Comparison of ENCODE assay signal across 11 cellular contexts in the genomic region with DNA sequence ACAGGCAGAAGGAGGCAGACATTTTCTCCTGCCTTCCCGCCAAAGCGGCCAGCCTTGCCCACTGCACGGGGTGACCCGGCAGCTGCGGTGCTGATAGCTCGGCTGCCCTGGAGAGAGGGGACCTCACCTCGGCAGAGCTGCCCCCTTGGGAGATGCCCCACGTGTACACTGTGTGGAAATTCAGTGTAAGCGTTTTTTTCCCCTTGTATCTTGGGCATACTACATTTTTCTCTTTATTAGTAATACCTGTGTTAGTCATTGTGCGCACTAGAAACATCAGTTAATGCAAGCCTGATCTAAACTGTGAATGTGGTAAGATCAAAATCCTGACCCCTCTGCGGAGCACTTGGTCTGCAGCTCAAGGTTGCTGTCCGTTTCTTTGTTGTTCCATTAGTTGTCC. TPM values are rescaled to one million over a fixed set of nuclear protein-coding genes. Genes with fewer than 3 reads are reported as not detected.
DNase-seq lines count a peak whose midpoint lies in the region; ATAC-seq lines count a peak whose summit lies in the region.
"Not testable (repeated sequence)": the region's sequence is repeated elsewhere in the genome, so short reads cannot be mapped to it uniquely, and the experiment has no call there.
"Had no signal": no experiment of that assay in that cellular context is flagged by ENCODE, and none has a peak within 500 bp of the region (broad histone marks: within the 10 kb centered on the region; RNA-seq: fewer than 3 reads in every experiment).

No MANE protein-coding gene starts in this region.

- intact Hi-C loops in activated CD4-positive, alpha-beta T cell treated with anti-CD3 and anti-CD28 coated beads for 36 hours (cut with DNase I, micrococcal nuclease), result not testable (repeated sequence)

- POLR2A ChIA-PET in activated CD4-positive, alpha-beta T cell treated with anti-CD3 and anti-CD28 coated beads for 36 hours (lab: Charles Lee), result not testable (repeated sequence)

- H3K9me3 Mint-ChIP-seq in activated CD4-positive, alpha-beta T cell treated with anti-CD3 and anti-CD28 coated beads for 36 hours (ENCODE audit: low read depth); activated T-helper 17 cell treated with anti-CD3 and anti-CD28 coated beads, Interleukin-2, amount 50 U/mL, for 72 hours; activated naive CD8-positive, alpha-beta T cell treated with anti-CD3 and anti-CD28 coated beads, Interleukin-2, amount 50 U/mL, for 24 hours: not testable (repeated sequence)

- peak; percentile 36 for ATAC-seq in activated CD4-positive, alpha-beta T cell treated with anti-CD3 and anti-CD28 coated beads for 36 hours
- peak; percentile 47 for ATAC-seq in activated T-helper 17 cell treated with anti-CD3 and anti-CD28 coated beads, Interleukin-2, amount 50 U/mL, for 72 hours (replicated peaks)
- peak; percentile 57 for ATAC-seq in activated naive CD8-positive, alpha-beta T cell treated with anti-CD3 and anti-CD28 coated beads, Interleukin-2, amount 50 U/mL, for 24 hours
- ATAC-seq in stimulated activated naive CD8-positive, alpha-beta T cell treated with anti-CD3 and anti-CD28 coated beads, Interleukin-15, Interleukin-2, amounts not matched to agents 100 U/mL and 50 U/mL, for 24 hours, result peak; percentile 57

- H3K27ac Mint-ChIP-seq in activated CD4-positive, alpha-beta T cell treated with anti-CD3 and anti-CD28 coated beads for 36 hours; activated T-helper 17 cell treated with anti-CD3 and anti-CD28 coated beads, Interleukin-2, amount 50 U/mL, for 72 hours; activated naive CD8-positive, alpha-beta T cell treated with anti-CD3 and anti-CD28 coated beads, Interleukin-2, amount 50 U/mL, for 24 hours: not testable (repeated sequence)

- CTCF ChIA-PET in activated CD4-positive, alpha-beta T cell treated with anti-CD3 and anti-CD28 coated beads for 36 hours (lab: Charles Lee), result not testable (repeated sequence)

- not testable (repeated sequence) for H3K4me1 Mint-ChIP-seq in activated CD4-positive, alpha-beta T cell treated with anti-CD3 and anti-CD28 coated beads for 36 hours; activated T-helper 17 cell treated with anti-CD3 and anti-CD28 coated beads, Interleukin-2, amount 50 U/mL, for 72 hours; activated naive CD8-positive, alpha-beta T cell treated with anti-CD3 and anti-CD28 coated beads, Interleukin-2, amount 50 U/mL, for 24 hours

- H3K4me3 Mint-ChIP-seq in activated CD4-positive, alpha-beta T cell treated with anti-CD3 and anti-CD28 coated beads for 36 hours; activated T-helper 17 cell treated with anti-CD3 and anti-CD28 coated beads, Interleukin-2, amount 50 U/mL, for 72 hours; activated naive CD8-positive, alpha-beta T cell treated with anti-CD3 and anti-CD28 coated beads, Interleukin-2, amount 50 U/mL, for 24 hours: not testable (repeated sequence)

- DNase-seq in activated CD4-positive, alpha-beta T cell treated with anti-CD3 and anti-CD28 coated beads for 36 hours; activated naive CD8-positive, alpha-beta T cell treated with anti-CD3 and anti-CD28 coated beads, Interleukin-2, amount 50 U/mL, for 24 hours; stimulated activated naive CD8-positive, alpha-beta T cell treated with anti-CD3 and anti-CD28 coated beads, Interleukin-15, Interleukin-2, amounts not matched to agents 100 U/mL and 50 U/mL, for 24 hours: not testable (repeated sequence)

- H3K27me3 Mint-ChIP-seq in activated CD4-positive, alpha-beta T cell treated with anti-CD3 and anti-CD28 coated beads for 36 hours; activated T-helper 17 cell treated with anti-CD3 and anti-CD28 coated beads, Interleukin-2, amount 50 U/mL, for 72 hours; activated naive CD8-positive, alpha-beta T cell treated with anti-CD3 and anti-CD28 coated beads, Interleukin-2, amount 50 U/mL, for 24 hours: not testable (repeated sequence)

- H3K36me3 Mint-ChIP-seq in activated CD4-positive, alpha-beta T cell treated with anti-CD3 and anti-CD28 coated beads for 36 hours (ENCODE audit: low read depth); activated T-helper 17 cell treated with anti-CD3 and anti-CD28 coated beads, Interleukin-2, amount 50 U/mL, for 72 hours (ENCODE audit: low read depth); activated naive CD8-positive, alpha-beta T cell treated with anti-CD3 and anti-CD28 coated beads, Interleukin-2, amount 50 U/mL, for 24 hours (ENCODE audit: low read depth): not testable (repeated sequence)

RNA-seq across cellular contexts. Expression of a gene that starts 26.1 kb away (rescaled TPM):
- 100 to 1,000 TPM in 1 of 2 experiments, 10 to 100 TPM in 1; 90.2 to 132 TPM for total RNA-seq in activated CD4-positive, alpha-beta T cell treated with anti-CD3 and anti-CD28 coated beads for 36 hours
- 100 to 1,000 TPM in 1 of 2 donors, 10 to 100 TPM in 1; 58.5 to 133 TPM for total RNA-seq in activated T-helper 17 cell treated with anti-CD3 and anti-CD28 coated beads, Interleukin-2, amount 50 U/mL, for 72 hours

RNA-seq across cellular contexts. Expression of a gene that starts 44.0 kb away (rescaled TPM):
- not detected for total RNA-seq in activated CD4-positive, alpha-beta T cell treated with anti-CD3 and anti-CD28 coated beads for 36 hours
- total RNA-seq in activated T-helper 17 cell treated with anti-CD3 and anti-CD28 coated beads, Interleukin-2, amount 50 U/mL, for 72 hours, result not detected
- total RNA-seq: A673, Daoy, G401, GM12878 had no signal

RNA-seq across cellular contexts. Expression of a gene that starts 45.9 kb away (rescaled TPM):
- under 1 TPM; 0.19 to 0.27 TPM for total RNA-seq in activated CD4-positive, alpha-beta T cell treated with anti-CD3 and anti-CD28 coated beads for 36 hours
- total RNA-seq in activated T-helper 17 cell treated with anti-CD3 and anti-CD28 coated beads, Interleukin-2, amount 50 U/mL, for 72 hours, result 1 to 10 TPM in 1 of 2 donors, under 1 TPM in 1; 0.11 to 2.2 TPM
- total RNA-seq: CD4-positive, alpha-beta memory T cell; CD4-positive, CD25-positive, alpha-beta regulatory T cell; CD8-positive, alpha-beta memory T cell; G401; GM12878 had no signal
